9 cellular contexts compared by ENCODE assay signal in the genomic region with DNA sequence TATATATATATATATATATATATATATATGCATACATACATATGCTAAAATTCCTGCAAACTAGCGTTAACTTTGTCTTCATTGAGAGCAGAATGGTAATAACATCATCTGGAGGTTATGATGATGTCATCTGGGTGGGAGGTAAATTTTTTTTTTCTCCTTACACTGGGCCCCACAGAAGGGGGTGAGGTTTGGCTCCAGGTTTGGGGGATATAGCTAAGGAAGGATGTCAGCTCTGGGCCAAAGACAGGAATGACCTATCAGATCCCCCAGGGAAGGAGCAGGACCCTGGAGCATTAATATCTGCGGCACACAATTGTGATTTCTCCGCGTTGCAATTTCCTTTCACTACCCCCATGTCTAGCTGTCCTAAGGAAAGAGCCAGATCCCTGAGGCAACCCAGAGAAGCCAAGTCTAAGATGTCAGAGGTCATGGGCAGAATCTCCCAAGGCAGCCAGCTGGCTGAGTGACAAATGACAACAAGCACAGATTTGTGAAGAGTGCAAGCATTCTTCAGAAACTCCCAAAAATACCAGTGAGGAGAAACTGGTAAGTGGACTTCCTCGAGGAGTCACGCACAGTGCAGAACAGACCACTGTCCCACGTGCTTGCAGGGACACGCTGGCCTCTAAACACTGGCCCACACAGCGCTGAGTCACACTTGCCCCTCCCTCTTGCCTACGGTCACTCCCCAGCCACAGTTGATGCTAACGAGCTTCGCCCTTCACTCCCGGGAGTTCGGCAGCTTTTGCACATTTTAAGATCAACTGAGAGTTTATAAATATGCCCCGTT. TPM values are rescaled to one million over a fixed set of nuclear protein-coding genes. Genes with fewer than 3 reads are reported as not detected.
DNase-seq lines count a peak whose midpoint lies in the region; ATAC-seq lines count a peak whose summit lies in the region.
"Had no signal": no experiment of that assay in that cellular context is flagged by ENCODE, and none has a peak within 500 bp of the region (broad histone marks: within the 10 kb centered on the region; RNA-seq: fewer than 3 reads in every experiment).

No MANE protein-coding gene starts in this region.

- DNase-seq in AG08396 (ENCODE audit: low spot score) (peak; percentile 92), LoVo (ENCODE audit: low spot score) (peak; percentile 94), astrocyte of the hippocampus (ENCODE audit: low read depth, low spot score) (peak; percentile 91), hepatic stellate cell (ENCODE audit: low spot score) (peak; percentile 94), sciatic nerve (ENCODE audit: low spot score) (peak; percentile 91), KG1 (lab: John Stamatoyannopoulos, UW) (no peak)
- no peak for DNase-seq in activated naive CD8-positive, alpha-beta T cell treated with anti-CD3 and anti-CD28 coated beads, Interleukin-2, amount 50 U/mL, for 24 hours

- no peaks in the 10 kb centered on the region for H3K9me3 Mint-ChIP-seq in activated naive CD8-positive, alpha-beta T cell treated with anti-CD3 and anti-CD28 coated beads, Interleukin-2, amount 50 U/mL, for 24 hours
- H3K9me3 Mint-ChIP-seq: activated naive CD4-positive, alpha-beta T cell treated with anti-CD3 and anti-CD28 coated beads, Interleukin-2, amount 50 U/mL, for 24 hours had no signal

- intact Hi-C loops in sciatic nerve (cut with DNase I) = no loop called here

- ATAC-seq in sciatic nerve = peak; percentile 95
- no peak for ATAC-seq in GM18861 (IDR thresholded peaks at IDR 0.05; ENCODE audit: unreplicated experiment)
- ATAC-seq in activated naive CD8-positive, alpha-beta T cell treated with anti-CD3 and anti-CD28 coated beads, Interleukin-2, amount 50 U/mL, for 24 hours = no peak

- H3K27ac Mint-ChIP-seq in activated naive CD8-positive, alpha-beta T cell treated with anti-CD3 and anti-CD28 coated beads, Interleukin-2, amount 50 U/mL, for 24 hours = no peak overlapping the region
- H3K27ac Mint-ChIP-seq: activated naive CD4-positive, alpha-beta T cell treated with anti-CD3 and anti-CD28 coated beads, Interleukin-2, amount 50 U/mL, for 24 hours had no signal

- no peaks in the 10 kb centered on the region for H3K36me3 Mint-ChIP-seq in activated naive CD8-positive, alpha-beta T cell treated with anti-CD3 and anti-CD28 coated beads, Interleukin-2, amount 50 U/mL, for 24 hours (ENCODE audit: low read depth)
- H3K36me3 Mint-ChIP-seq: activated naive CD4-positive, alpha-beta T cell treated with anti-CD3 and anti-CD28 coated beads, Interleukin-2, amount 50 U/mL, for 24 hours had no signal

- H3K27me3 Mint-ChIP-seq in activated naive CD8-positive, alpha-beta T cell treated with anti-CD3 and anti-CD28 coated beads, Interleukin-2, amount 50 U/mL, for 24 hours = no peaks in the 10 kb centered on the region
- H3K27me3 Mint-ChIP-seq: activated naive CD4-positive, alpha-beta T cell treated with anti-CD3 and anti-CD28 coated beads, Interleukin-2, amount 50 U/mL, for 24 hours had no signal

- H3K4me1 Mint-ChIP-seq in activated naive CD8-positive, alpha-beta T cell treated with anti-CD3 and anti-CD28 coated beads, Interleukin-2, amount 50 U/mL, for 24 hours = peaks cover 5% of the 10 kb centered on the region

- H3K4me3 Mint-ChIP-seq in activated naive CD8-positive, alpha-beta T cell treated with anti-CD3 and anti-CD28 coated beads, Interleukin-2, amount 50 U/mL, for 24 hours = no peak overlapping the region
- H3K4me3 Mint-ChIP-seq: activated naive CD4-positive, alpha-beta T cell treated with anti-CD3 and anti-CD28 coated beads, Interleukin-2, amount 50 U/mL, for 24 hours had no signal

RNA-seq across cellular contexts. Expression of a gene that starts 9.9 kb away (rescaled TPM):
- total RNA-seq in sciatic nerve = 979 TPM

RNA-seq across cellular contexts. Expression of a gene that starts 40.8 kb away (rescaled TPM):
- total RNA-seq in sciatic nerve = 69.2 TPM

Comparison
In these comparisons a context has a peak if more than half of its experiments do, and no peak if none do; other contexts are left out.
1. DNase-seq: peak in AG08396 (single experiment), LoVo (single experiment), astrocyte of the hippocampus (single experiment), hepatic stellate cell (single experiment) and sciatic nerve (single experiment); none in KG1 (single experiment) and activated naive CD8-positive, alpha-beta T cell treated with anti-CD3 and anti-CD28 coated beads, Interleukin-2, amount 50 U/mL, for 24 hours (single experiment).